ENCODE assay signal across 8 cellular contexts in the genomic region with DNA sequence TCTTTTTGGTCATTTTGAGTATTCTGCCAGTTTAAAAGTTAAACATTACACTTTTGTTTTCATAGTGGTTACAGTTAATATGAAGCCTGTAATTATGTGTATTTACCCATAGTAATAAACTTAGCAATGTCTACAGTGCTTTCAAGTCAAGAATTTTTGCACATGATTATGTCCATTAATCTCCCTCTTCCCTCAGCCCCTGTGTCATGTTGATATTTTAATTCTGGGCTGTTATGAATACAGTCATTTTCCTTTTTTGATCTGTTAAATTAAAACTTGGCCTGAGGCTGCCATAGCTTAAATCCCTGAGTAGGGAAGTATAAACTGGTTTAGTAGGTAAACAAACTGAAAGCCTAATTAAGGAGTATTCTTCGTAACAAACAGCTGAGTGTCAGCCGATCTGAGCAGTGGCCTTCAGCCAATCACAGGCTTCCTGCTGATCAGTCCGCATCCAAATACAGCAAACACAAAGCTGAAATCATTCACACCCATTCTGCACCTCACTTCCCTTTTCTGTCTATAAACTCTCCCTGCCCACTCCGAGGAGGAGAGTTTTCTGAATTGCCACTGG. TPM values are rescaled to one million over a fixed set of nuclear protein-coding genes. Genes with fewer than 3 reads are reported as not detected.
DNase-seq lines count a peak whose midpoint lies in the region; ATAC-seq and TF ChIP-seq lines count a peak whose summit lies in the region.

No MANE protein-coding gene starts in this region.

- H3K4me1 Mint-ChIP-seq in activated T-helper 17 cell treated with anti-CD3 and anti-CD28 coated beads, Interleukin-2, amount 50 U/mL, for 72 hours = peaks cover 8% of the 10 kb centered on the region

- H3K36me3 Mint-ChIP-seq in activated T-helper 17 cell treated with anti-CD3 and anti-CD28 coated beads, Interleukin-2, amount 50 U/mL, for 72 hours (ENCODE audit: low read depth) = no peaks in the 10 kb centered on the region

- ATAC-seq in GM21360 (IDR thresholded peaks at IDR 0.05; ENCODE audit: unreplicated experiment) (peak; percentile 88), HG03460 (IDR thresholded peaks at IDR 0.05; ENCODE audit: unreplicated experiment) (peak; percentile 97), omental fat pad (ENCODE audit: low FRiP score) (no peak)
- no peak for ATAC-seq in activated T-helper 17 cell treated with anti-CD3 and anti-CD28 coated beads, Interleukin-2, amount 50 U/mL, for 72 hours (replicated peaks)

- H3K27me3 Mint-ChIP-seq in activated T-helper 17 cell treated with anti-CD3 and anti-CD28 coated beads, Interleukin-2, amount 50 U/mL, for 72 hours = peaks cover 15% of the 10 kb centered on the region

- DNase-seq in EH (ENCODE audit: low read depth) (peak; percentile 18), RPMI8226 (peak; percentile 60), iris pigment epithelial cell (ENCODE audit: low read depth) (peak; percentile 42), NCI-H2227 (lab: John Stamatoyannopoulos, UW; ENCODE audit: unreplicated experiment) (no peak), omental fat pad (ENCODE audit: low spot score) (no peak)

- no peak for TF ChIP-seq CTCF in omental fat pad (IDR thresholded peaks at IDR 0.05)

- peaks cover 7% of the 10 kb centered on the region for H3K9me3 Mint-ChIP-seq in activated T-helper 17 cell treated with anti-CD3 and anti-CD28 coated beads, Interleukin-2, amount 50 U/mL, for 72 hours

- no peak overlapping the region for H3K4me3 Mint-ChIP-seq in activated T-helper 17 cell treated with anti-CD3 and anti-CD28 coated beads, Interleukin-2, amount 50 U/mL, for 72 hours

- no peak overlapping the region for H3K27ac Mint-ChIP-seq in activated T-helper 17 cell treated with anti-CD3 and anti-CD28 coated beads, Interleukin-2, amount 50 U/mL, for 72 hours

RNA-seq across cellular contexts. Expression of a gene that starts 9.5 kb away (rescaled TPM):
- total RNA-seq in activated T-helper 17 cell treated with anti-CD3 and anti-CD28 coated beads, Interleukin-2, amount 50 U/mL, for 72 hours = 10 to 100 TPM; 40.1 to 43.8 TPM
- 10 to 100 TPM; 40.0 to 63.7 (median 53.8) TPM for total RNA-seq in omental fat pad

RNA-seq across cellular contexts. Expression of a gene that starts 30.9 kb away (rescaled TPM):
- total RNA-seq in activated T-helper 17 cell treated with anti-CD3 and anti-CD28 coated beads, Interleukin-2, amount 50 U/mL, for 72 hours = 10 to 100 TPM in 1 of 2 donors, 1 to 10 TPM in 1; 6.5 to 15.9 TPM
- total RNA-seq in omental fat pad = 10 to 100 TPM; 33.4 to 99.4 (median 58.8) TPM

RNA-seq across cellular contexts. Expression of a gene that starts 43.6 kb away (rescaled TPM):
- total RNA-seq in activated T-helper 17 cell treated with anti-CD3 and anti-CD28 coated beads, Interleukin-2, amount 50 U/mL, for 72 hours = not detected
- under 1 TPM in 3 of 4 donors, not detected in 1; 0.37 to 0.63 (median 0.38) TPM for total RNA-seq in omental fat pad

Comparison
In these comparisons a context has a peak if more than half of its experiments do, and no peak if none do; other contexts are left out.
1. DNase-seq: peak in EH (single experiment), RPMI8226 (single experiment) and iris pigment epithelial cell (single experiment); none in NCI-H2227 (single experiment) and omental fat pad (single experiment).
2. ATAC-seq: peak in GM21360 (single experiment) and HG03460 (single experiment); none in activated T-helper 17 cell treated with anti-CD3 and anti-CD28 coated beads, Interleukin-2, amount 50 U/mL, for 72 hours (single experiment) and omental fat pad (single experiment).